ENCODE assay signal across 2 cellular contexts in the genomic region with DNA sequence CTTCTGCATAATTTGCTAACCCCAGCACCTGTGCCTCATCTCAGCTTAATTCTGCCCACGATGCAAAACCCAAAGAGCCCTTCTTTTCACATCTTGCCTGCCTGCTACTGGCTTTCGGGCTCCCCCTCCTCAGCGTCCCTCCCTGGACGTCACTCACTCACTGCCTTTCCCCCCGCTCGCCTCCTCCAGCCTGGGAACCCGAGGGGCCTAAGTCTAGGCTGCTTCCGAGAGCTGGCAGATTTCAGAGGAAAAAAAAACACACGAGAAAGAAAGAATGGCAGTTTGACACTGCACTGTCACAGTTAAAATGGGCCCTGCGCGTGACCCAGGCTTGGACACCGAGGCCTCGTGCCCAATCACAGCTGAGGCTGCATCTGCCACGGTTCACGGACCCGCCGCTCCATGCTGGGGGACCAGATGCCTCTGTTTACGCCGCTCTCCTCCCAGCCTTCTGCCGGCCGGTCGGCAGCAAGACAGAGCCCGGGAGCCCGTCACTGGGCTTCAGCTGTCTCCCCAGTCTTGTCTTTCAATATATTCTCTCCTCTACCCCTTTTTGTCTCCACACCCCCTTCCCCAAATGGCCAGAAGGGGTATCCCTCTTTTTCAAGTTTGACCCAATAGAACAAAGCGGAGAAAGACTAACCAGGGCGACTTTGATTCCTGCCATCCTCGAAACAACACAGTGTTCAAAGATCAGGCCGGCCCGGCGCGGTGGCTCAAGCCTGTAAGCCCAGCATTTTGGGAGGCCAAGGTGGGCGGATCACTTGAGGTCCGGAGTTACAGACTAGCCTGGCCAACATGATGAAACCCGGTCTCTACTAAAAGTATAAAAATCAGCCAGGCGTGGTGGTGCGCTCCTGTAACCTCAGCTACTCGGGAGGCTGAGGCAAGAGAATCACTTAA.
TF ChIP-seq lines count a peak whose summit lies in the region.

No MANE protein-coding gene starts in this region.

TF ChIP-seq in GM23338, 12 proteins besides CTCF, POLR2A, EP300 and RAD21:
- TF ChIP-seq, protein P1, sequence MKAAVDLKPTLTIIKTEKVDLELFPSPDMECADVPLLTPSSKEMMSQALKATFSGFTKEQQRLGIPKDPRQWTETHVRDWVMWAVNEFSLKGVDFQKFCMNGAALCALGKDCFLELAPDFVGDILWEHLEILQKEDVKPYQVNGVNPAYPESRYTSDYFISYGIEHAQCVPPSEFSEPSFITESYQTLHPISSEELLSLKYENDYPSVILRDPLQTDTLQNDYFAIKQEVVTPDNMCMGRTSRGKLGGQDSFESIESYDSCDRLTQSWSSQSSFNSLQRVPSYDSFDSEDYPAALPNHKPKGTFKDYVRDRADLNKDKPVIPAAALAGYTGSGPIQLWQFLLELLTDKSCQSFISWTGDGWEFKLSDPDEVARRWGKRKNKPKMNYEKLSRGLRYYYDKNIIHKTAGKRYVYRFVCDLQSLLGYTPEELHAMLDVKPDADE (IDR thresholded peaks at IDR 0.05), result no peak
- TF ChIP-seq, protein P2, sequence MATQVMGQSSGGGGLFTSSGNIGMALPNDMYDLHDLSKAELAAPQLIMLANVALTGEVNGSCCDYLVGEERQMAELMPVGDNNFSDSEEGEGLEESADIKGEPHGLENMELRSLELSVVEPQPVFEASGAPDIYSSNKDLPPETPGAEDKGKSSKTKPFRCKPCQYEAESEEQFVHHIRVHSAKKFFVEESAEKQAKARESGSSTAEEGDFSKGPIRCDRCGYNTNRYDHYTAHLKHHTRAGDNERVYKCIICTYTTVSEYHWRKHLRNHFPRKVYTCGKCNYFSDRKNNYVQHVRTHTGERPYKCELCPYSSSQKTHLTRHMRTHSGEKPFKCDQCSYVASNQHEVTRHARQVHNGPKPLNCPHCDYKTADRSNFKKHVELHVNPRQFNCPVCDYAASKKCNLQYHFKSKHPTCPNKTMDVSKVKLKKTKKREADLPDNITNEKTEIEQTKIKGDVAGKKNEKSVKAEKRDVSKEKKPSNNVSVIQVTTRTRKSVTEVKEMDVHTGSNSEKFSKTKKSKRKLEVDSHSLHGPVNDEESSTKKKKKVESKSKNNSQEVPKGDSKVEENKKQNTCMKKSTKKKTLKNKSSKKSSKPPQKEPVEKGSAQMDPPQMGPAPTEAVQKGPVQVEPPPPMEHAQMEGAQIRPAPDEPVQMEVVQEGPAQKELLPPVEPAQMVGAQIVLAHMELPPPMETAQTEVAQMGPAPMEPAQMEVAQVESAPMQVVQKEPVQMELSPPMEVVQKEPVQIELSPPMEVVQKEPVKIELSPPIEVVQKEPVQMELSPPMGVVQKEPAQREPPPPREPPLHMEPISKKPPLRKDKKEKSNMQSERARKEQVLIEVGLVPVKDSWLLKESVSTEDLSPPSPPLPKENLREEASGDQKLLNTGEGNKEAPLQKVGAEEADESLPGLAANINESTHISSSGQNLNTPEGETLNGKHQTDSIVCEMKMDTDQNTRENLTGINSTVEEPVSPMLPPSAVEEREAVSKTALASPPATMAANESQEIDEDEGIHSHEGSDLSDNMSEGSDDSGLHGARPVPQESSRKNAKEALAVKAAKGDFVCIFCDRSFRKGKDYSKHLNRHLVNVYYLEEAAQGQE (IDR thresholded peaks at IDR 0.05; ENCODE audit: unreplicated experiment), result no peak
- no peak for TF ChIP-seq ZNF114 (CRISPR knock-in tag; IDR thresholded peaks at IDR 0.05)
- no peak for TF ChIP-seq STAT1 (IDR thresholded peaks at IDR 0.05; ENCODE audit: unreplicated experiment)

TF ChIP-seq in SK-N-SH, 30 proteins besides CTCF, POLR2A, EP300 and RAD21:
- TF ChIP-seq TEAD4 (IDR thresholded peaks at IDR 0.05; ENCODE audit: borderline replicate concordance, insufficient read depth) (no peak), POLR2AphosphoS5 (IDR thresholded peaks at IDR 0.05; ENCODE audit: low read depth, low read length) (no peak), NFIC (IDR thresholded peaks at IDR 0.05; ENCODE audit: borderline replicate concordance) (no peak)
